1 cellular context compared by ENCODE assay signal in the genomic region with DNA sequence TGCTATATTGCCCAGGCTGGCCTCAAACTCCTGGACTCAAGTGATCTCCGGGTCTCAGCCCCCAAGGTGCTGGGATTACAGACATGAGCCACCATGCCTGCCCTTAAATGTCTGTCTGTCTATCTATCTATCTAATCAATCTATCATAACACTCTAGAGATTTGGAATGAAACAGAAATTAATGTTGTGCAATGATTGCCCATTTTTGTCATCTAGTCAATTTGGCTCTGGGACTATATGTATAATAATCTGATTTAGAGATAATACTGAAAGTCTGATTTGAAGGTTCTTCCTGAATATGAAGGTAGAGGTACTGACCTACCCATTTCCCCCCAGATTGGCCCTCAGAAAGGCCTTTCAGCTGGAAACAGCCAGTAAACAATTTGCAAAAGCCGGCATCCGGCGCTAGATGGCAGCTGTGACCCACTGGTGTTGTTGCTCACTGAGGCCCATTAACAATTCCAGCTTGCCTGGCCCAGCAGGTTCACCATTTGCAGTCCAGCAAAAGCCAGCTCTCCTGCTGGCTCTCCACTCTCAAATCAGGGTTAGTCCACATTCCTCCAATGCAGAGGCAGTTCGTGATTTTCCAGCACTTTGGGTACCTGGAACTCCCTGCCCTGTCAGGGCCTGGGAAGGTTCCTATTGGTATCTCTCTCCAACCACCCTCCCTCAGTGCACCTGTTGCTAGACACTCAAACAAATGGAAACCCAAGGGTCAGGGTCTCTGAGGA.
TF ChIP-seq lines count a peak whose summit lies in the region.

No MANE protein-coding gene starts in this region.

TF ChIP-seq in HepG2, 621 proteins besides CTCF, POLR2A, EP300 and RAD21 (continued from another document and continues in another):
- no peak for TF ChIP-seq ZNF253 (CRISPR knock-in tag; IDR thresholded peaks at IDR 0.05; ENCODE audit: borderline replicate concordance)
- TF ChIP-seq, protein P1, sequence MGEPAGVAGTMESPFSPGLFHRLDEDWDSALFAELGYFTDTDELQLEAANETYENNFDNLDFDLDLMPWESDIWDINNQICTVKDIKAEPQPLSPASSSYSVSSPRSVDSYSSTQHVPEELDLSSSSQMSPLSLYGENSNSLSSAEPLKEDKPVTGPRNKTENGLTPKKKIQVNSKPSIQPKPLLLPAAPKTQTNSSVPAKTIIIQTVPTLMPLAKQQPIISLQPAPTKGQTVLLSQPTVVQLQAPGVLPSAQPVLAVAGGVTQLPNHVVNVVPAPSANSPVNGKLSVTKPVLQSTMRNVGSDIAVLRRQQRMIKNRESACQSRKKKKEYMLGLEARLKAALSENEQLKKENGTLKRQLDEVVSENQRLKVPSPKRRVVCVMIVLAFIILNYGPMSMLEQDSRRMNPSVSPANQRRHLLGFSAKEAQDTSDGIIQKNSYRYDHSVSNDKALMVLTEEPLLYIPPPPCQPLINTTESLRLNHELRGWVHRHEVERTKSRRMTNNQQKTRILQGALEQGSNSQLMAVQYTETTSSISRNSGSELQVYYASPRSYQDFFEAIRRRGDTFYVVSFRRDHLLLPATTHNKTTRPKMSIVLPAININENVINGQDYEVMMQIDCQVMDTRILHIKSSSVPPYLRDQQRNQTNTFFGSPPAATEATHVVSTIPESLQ (CRISPR knock-in tag; conservative IDR thresholded peaks at IDR 0.05) = 0 out of 2 replicates have a peak, but pooled peaks have one; percentile 69
- 0 out of 2 replicates have a peak, but pooled peaks have one; percentile 27 for TF ChIP-seq SPEN (CRISPR knock-in tag; IDR thresholded peaks at IDR 0.05; ENCODE audit: low read depth)
- 0 out of 2 replicates have a peak, but pooled peaks have one; percentile 47 for TF ChIP-seq ATF2 (CRISPR knock-in tag; IDR thresholded peaks at IDR 0.05)
- TF ChIP-seq ZNF775 (CRISPR knock-in tag; IDR thresholded peaks at IDR 0.05; ENCODE audit: borderline replicate concordance) = no peak
- peak; percentile 65 for TF ChIP-seq ZFP91 (CRISPR knock-in tag; IDR thresholded peaks at IDR 0.05; ENCODE audit: borderline replicate concordance)
- no peak for TF ChIP-seq RBM22 (optimal IDR thresholded peaks at IDR 0.05; ENCODE audit: low read length)
- peak; percentile 87 for TF ChIP-seq ZSCAN29 (CRISPR knock-in tag; conservative IDR thresholded peaks at IDR 0.05)
- no peak for TF ChIP-seq ZC3H13 (CRISPR knock-in tag; IDR thresholded peaks at IDR 0.05)
- 0 out of 2 replicates have a peak, but pooled peaks have one; percentile 15 for TF ChIP-seq DRAP1 (CRISPR knock-in tag; IDR thresholded peaks at IDR 0.05)
- TF ChIP-seq HNRNPH1 (optimal IDR thresholded peaks at IDR 0.05; ENCODE audit: low read depth, low read length) = no peak
- no peak for TF ChIP-seq MLX (CRISPR knock-in tag; IDR thresholded peaks at IDR 0.05)
- no peak for TF ChIP-seq MTA3 (CRISPR knock-in tag; IDR thresholded peaks at IDR 0.05)
- peak; percentile 43; the same call in 1 of the 2 replicates for TF ChIP-seq MED1 (CRISPR knock-in tag; IDR thresholded peaks at IDR 0.05)
- TF ChIP-seq ZFY (CRISPR knock-in tag; IDR thresholded peaks at IDR 0.05) = peak; percentile 52
- 0 out of 2 replicates have a peak, but pooled peaks have one; percentile 53 for TF ChIP-seq ZNF614 (CRISPR knock-in tag; IDR thresholded peaks at IDR 0.05; ENCODE audit: borderline replicate concordance)
- TF ChIP-seq ZNF136 (CRISPR knock-in tag; IDR thresholded peaks at IDR 0.05; ENCODE audit: low read depth) = 0 out of 2 replicates have a peak, but pooled peaks have one; percentile 72
- TF ChIP-seq GPN1 (CRISPR knock-in tag; IDR thresholded peaks at IDR 0.05; ENCODE audit: borderline replicate concordance) = no peak
- no peak for TF ChIP-seq ZNF749 (CRISPR knock-in tag; IDR thresholded peaks at IDR 0.05; ENCODE audit: borderline replicate concordance)
- peak; percentile 73 for TF ChIP-seq ZNF331 (CRISPR knock-in tag; IDR thresholded peaks at IDR 0.05)
- TF ChIP-seq ONECUT2 (CRISPR knock-in tag; IDR thresholded peaks at IDR 0.05) = no peak
- TF ChIP-seq ZNF704 (CRISPR knock-in tag; IDR thresholded peaks at IDR 0.05; ENCODE audit: borderline replicate concordance) = no peak
- peak; percentile 53; the same call in 1 of the 2 replicates for TF ChIP-seq ZNF337 (CRISPR knock-in tag; IDR thresholded peaks at IDR 0.05; ENCODE audit: borderline replicate concordance, low read depth)
- TF ChIP-seq XRCC5 (optimal IDR thresholded peaks at IDR 0.05; ENCODE audit: low read length) = peak; percentile 91
- no peak for TF ChIP-seq NRL (CRISPR knock-in tag; IDR thresholded peaks at IDR 0.05; ENCODE audit: borderline replicate concordance)
- peak; percentile 69; the same call in 1 of the 2 replicates for TF ChIP-seq ERF (CRISPR knock-in tag; IDR thresholded peaks at IDR 0.05)
- peak; percentile 57 for TF ChIP-seq PHF21A (CRISPR knock-in tag; IDR thresholded peaks at IDR 0.05)
- peak; percentile 84 for TF ChIP-seq ZFX (CRISPR knock-in tag; IDR thresholded peaks at IDR 0.05; ENCODE audit: low read depth)
- no peak for TF ChIP-seq FOSL1 (CRISPR knock-in tag; IDR thresholded peaks at IDR 0.05; ENCODE audit: borderline replicate concordance)
- TF ChIP-seq ZNF530 (CRISPR knock-in tag; IDR thresholded peaks at IDR 0.05; ENCODE audit: low read depth) = no peak
- TF ChIP-seq ZNF101 (CRISPR knock-in tag; IDR thresholded peaks at IDR 0.05; ENCODE audit: borderline replicate concordance, low read depth) = no peak; the same call in 1 of the 2 replicates
- no peak for TF ChIP-seq U2AF2 (IDR thresholded peaks at IDR 0.05; ENCODE audit: low read depth, low read length)
- no peak for TF ChIP-seq ZNF33A (CRISPR knock-in tag; IDR thresholded peaks at IDR 0.05; ENCODE audit: borderline replicate concordance)
- TF ChIP-seq RELA (CRISPR knock-in tag; IDR thresholded peaks at IDR 0.05) = no peak
- TF ChIP-seq ZKSCAN1 (IDR thresholded peaks at IDR 0.05; ENCODE audit: low read length) = no peak
- 0 out of 2 replicates have a peak, but pooled peaks have one; percentile 23 for TF ChIP-seq NFATC3 (CRISPR knock-in tag; IDR thresholded peaks at IDR 0.05)
- TF ChIP-seq ZSCAN31 (CRISPR knock-in tag; IDR thresholded peaks at IDR 0.05; ENCODE audit: low read depth) = peak; percentile 51; the same call in 1 of the 2 replicates
- TF ChIP-seq PHF20 (CRISPR knock-in tag; IDR thresholded peaks at IDR 0.05) = no peak
- TF ChIP-seq REL (CRISPR knock-in tag; conservative IDR thresholded peaks at IDR 0.05) = no peak
- no peak for TF ChIP-seq ZFP90 (CRISPR knock-in tag; IDR thresholded peaks at IDR 0.05; ENCODE audit: borderline replicate concordance)
- TF ChIP-seq ZBTB3 (CRISPR knock-in tag; IDR thresholded peaks at IDR 0.05; ENCODE audit: borderline replicate concordance, low read depth) = no peak
- TF ChIP-seq TBX3 (IDR thresholded peaks at IDR 0.05; ENCODE audit: borderline replicate concordance) = no peak
- 0 out of 2 replicates have a peak, but pooled peaks have one; percentile 46 for TF ChIP-seq CBFB (CRISPR knock-in tag; IDR thresholded peaks at IDR 0.05)
- peak; percentile 100 for TF ChIP-seq SMC3 (IDR thresholded peaks at IDR 0.05; ENCODE audit: low read length)
- TF ChIP-seq CREB1 (IDR thresholded peaks at IDR 0.05) = no peak
- no peak for TF ChIP-seq CREB1 (CRISPR knock-in tag; IDR thresholded peaks at IDR 0.05)
- TF ChIP-seq ZNF12 (CRISPR knock-in tag; IDR thresholded peaks at IDR 0.05) = peak; percentile 62; the same call in 1 of the 2 replicates
- TF ChIP-seq HOXD1 (CRISPR knock-in tag; IDR thresholded peaks at IDR 0.05) = no peak
- no peak for TF ChIP-seq MAZ (IDR thresholded peaks at IDR 0.05; ENCODE audit: borderline replicate concordance, low read depth, low read length)
- TF ChIP-seq MAZ (CRISPR knock-in tag; IDR thresholded peaks at IDR 0.05; ENCODE audit: low read depth) = peak; percentile 73
- no peak for TF ChIP-seq ZNF160 (CRISPR knock-in tag; IDR thresholded peaks at IDR 0.05)
- no peak for TF ChIP-seq KAT7 (CRISPR knock-in tag; IDR thresholded peaks at IDR 0.05; ENCODE audit: borderline replicate concordance)
- TF ChIP-seq TRAFD1 (CRISPR knock-in tag; IDR thresholded peaks at IDR 0.05; ENCODE audit: borderline replicate concordance) = no peak
- TF ChIP-seq ZNF282 (IDR thresholded peaks at IDR 0.05; ENCODE audit: partially characterized antibody) = no peak
- TF ChIP-seq ZNF276 (CRISPR knock-in tag; IDR thresholded peaks at IDR 0.05; ENCODE audit: low read depth) = 0 out of 2 replicates have a peak, but pooled peaks have one; percentile 61
- no peak; the same call in 1 of the 2 replicates for TF ChIP-seq ZMYM4 (CRISPR knock-in tag; IDR thresholded peaks at IDR 0.05)
- TF ChIP-seq ZBTB46 (CRISPR knock-in tag; IDR thresholded peaks at IDR 0.05; ENCODE audit: borderline replicate concordance) = no peak
- TF ChIP-seq KMT2B (CRISPR knock-in tag; IDR thresholded peaks at IDR 0.05) = peak; percentile 36; the same call in 1 of the 2 replicates
